Comparison of ENCODE assay signal across 8 cellular contexts in genomic region chr7:39589323-39590111, GRCh38. TPM values are rescaled to one million over a fixed set of nuclear protein-coding genes. Genes with fewer than 3 reads are reported as not detected.
DNase-seq lines count a peak whose midpoint lies in the region; ATAC-seq and TF ChIP-seq lines count a peak whose summit lies in the region.

No MANE protein-coding gene starts in this region.

- peak overlapping the region; percentile 14 for H3K4me3 Mint-ChIP-seq in glutamatergic neuron (ENCODE audit: unreplicated experiment)

- no peaks in the 10 kb centered on the region for H3K9me3 Mint-ChIP-seq in glutamatergic neuron (ENCODE audit: unreplicated experiment)

- TF ChIP-seq CTCF in glutamatergic neuron (IDR thresholded peaks at IDR 0.05; ENCODE audit: partially characterized antibody, unreplicated experiment) = no peak

- DNase-seq in NK-92 treated with Interleukin-12 subunit alpha and Interleukin-12 subunit beta, amount 100 ng/mL, for 24 hours (lab: John Stamatoyannopoulos, UW) = peak; percentile 33
- no peak for DNase-seq in NK-92 (lab: John Stamatoyannopoulos, UW; ENCODE audit: unreplicated experiment)
- DNase-seq in NCI-H82 treated with DMSO at 0.1 percent for 48 hours (lab: John Stamatoyannopoulos, UW; ENCODE audit: unreplicated experiment) = peak; percentile 71
- DNase-seq in activated T-cell treated with anti-CD3 and anti-CD28 coated beads for 48 hours (ENCODE audit: low read depth) = peak; percentile 48
- DNase-seq in glutamatergic neuron = peak; percentile 29
- peak; percentile 38 to 67 for DNase-seq in stimulated activated CD4-positive, alpha-beta T cell treated with anti-CD3 and anti-CD28 coated beads, Interleukin-2, amount 100 ng/mL, for 24 hours
- DNase-seq in germinal center (ENCODE audit: low spot score) = no peak

- H3K4me1 Mint-ChIP-seq in glutamatergic neuron (ENCODE audit: low read depth, unreplicated experiment) = peaks cover 7% of the 10 kb centered on the region

- no peaks in the 10 kb centered on the region for H3K36me3 Mint-ChIP-seq in glutamatergic neuron (ENCODE audit: unreplicated experiment)

- H3K27ac Mint-ChIP-seq in glutamatergic neuron (ENCODE audit: unreplicated experiment) = peak overlapping the region; percentile 37

- H3K27me3 Mint-ChIP-seq in glutamatergic neuron (ENCODE audit: unreplicated experiment) = no peaks in the 10 kb centered on the region

- ATAC-seq in HG02973 (IDR thresholded peaks at IDR 0.05; ENCODE audit: unreplicated experiment) = peak; percentile 92

RNA-seq across cellular contexts. Expression of gene YAE1, which starts 23.3 kb away (rescaled TPM):
- total RNA-seq in glutamatergic neuron (ENCODE audit: unreplicated experiment) = 43.6 TPM

RNA-seq across cellular contexts. Expression of gene RALA, which starts 33.9 kb away (rescaled TPM):
- 69.9 TPM for total RNA-seq in glutamatergic neuron (ENCODE audit: unreplicated experiment)

Comparison
In these comparisons a context has a peak if more than half of its experiments do, and no peak if none do; other contexts are left out.
1. DNase-seq: peak in NK-92 treated with Interleukin-12 subunit alpha and Interleukin-12 subunit beta, amount 100 ng/mL, for 24 hours (single experiment), NCI-H82 treated with DMSO at 0.1 percent for 48 hours (single experiment), activated T-cell treated with anti-CD3 and anti-CD28 coated beads for 48 hours (single experiment), glutamatergic neuron (single experiment) and stimulated activated CD4-positive, alpha-beta T cell treated with anti-CD3 and anti-CD28 coated beads, Interleukin-2, amount 100 ng/mL, for 24 hours (2 of 2); none in NK-92 (single experiment) and germinal center (single experiment).